1 cellular context compared by ENCODE assay signal in the genomic region with DNA sequence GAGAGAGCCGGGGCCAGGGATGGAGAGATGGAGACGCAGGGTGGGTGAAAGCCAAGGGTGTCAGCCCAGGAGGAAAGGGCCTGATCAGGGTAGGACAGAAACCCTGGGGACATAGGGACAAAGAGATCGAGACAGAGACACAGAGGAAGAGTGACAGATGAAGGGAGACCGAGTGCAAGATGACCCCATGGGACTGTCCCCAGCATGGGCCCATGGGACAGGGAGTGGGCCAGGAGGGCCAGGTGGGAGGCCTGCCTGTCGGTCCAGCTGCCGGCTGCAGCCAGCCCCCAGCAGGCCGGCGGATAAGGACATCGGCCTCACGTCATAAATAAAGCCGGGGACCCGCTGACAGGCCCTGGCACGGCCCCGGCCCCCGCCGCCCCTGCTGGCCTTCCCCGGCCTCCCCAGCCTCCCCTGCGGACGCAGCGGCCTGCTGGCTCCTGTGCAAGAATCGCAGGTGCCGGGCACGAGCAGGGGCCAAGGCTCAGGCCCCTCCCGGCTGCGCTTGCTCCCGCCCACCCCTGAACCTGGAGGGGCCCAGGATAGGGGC.
TF ChIP-seq lines count a peak whose summit lies in the region.

No MANE protein-coding gene starts in this region.

TF ChIP-seq in IMR-90, 13 proteins besides CTCF, POLR2A, EP300 and RAD21:
- TF ChIP-seq MAFK (IDR thresholded peaks at IDR 0.05; ENCODE audit: low read depth, low read length) (no peak), SMC3 (IDR thresholded peaks at IDR 0.05; ENCODE audit: low read depth, low read length) (no peak), RFX5 (IDR thresholded peaks at IDR 0.05; ENCODE audit: low read depth, low read length) (no peak), MXI1 (IDR thresholded peaks at IDR 0.05; ENCODE audit: borderline replicate concordance, low read depth, low read length) (no peak), NFE2L2 (IDR thresholded peaks at IDR 0.05; ENCODE audit: low read depth, low read length) (no peak), RCOR1 (IDR thresholded peaks at IDR 0.05; ENCODE audit: insufficient replicate concordance, low read length) (no peak)
